Comparison of ENCODE assay signal across 15 cellular contexts in genomic region chr5:137206030-137206715, GRCh38.
DNase-seq lines count a peak whose midpoint lies in the region; ATAC-seq and TF ChIP-seq lines count a peak whose summit lies in the region.
"Had no signal": no experiment of that assay in that cellular context is flagged by ENCODE, and none has a peak within 500 bp of the region (broad histone marks: within the 10 kb centered on the region; RNA-seq: fewer than 3 reads in every experiment).

No MANE protein-coding gene starts in this region.

- H3K79me2 ChIP-seq in Karpas-422 (ENCODE audit: low read length): no peaks in the 10 kb centered on the region
- H3K79me2 ChIP-seq: parathyroid adenoma had no signal

- TF ChIP-seq CTCF in AG10803 (conservative IDR thresholded peaks at IDR 0.05; ENCODE audit: low read length): no peak

- H3K4me1 ChIP-seq in Karpas-422 (ENCODE audit: low read length): peaks cover 28% of the 10 kb centered on the region
- H3K4me1 ChIP-seq: parathyroid adenoma had no signal

- intact Hi-C loops in posterior cingulate gyrus (cut with DNase I): no loop called here

- no peak overlapping the region for H2AFZ ChIP-seq in Karpas-422 (ENCODE audit: low read length)
- H2AFZ ChIP-seq: parathyroid adenoma had no signal

- DNase-seq in AG10803 (ENCODE audit: low read depth) (peak; percentile 44), Karpas-422 (no peak), RPMI7951 (ENCODE audit: low read depth) (peak; percentile 82), islet precursor cell (peak; percentile 79), T1000 (lab: John Stamatoyannopoulos, UW) (no peak), posterior cingulate gyrus (no peak)
- no peak for DNase-seq in stimulated activated CD4-positive, alpha-beta T cell treated with anti-CD3 and anti-CD28 coated beads, Interleukin-1b, Interleukin-23, amount 100 ng/mL, for 48 hours
- DNase-seq: activated CD4-positive, alpha-beta T cell treated with anti-CD3 and anti-CD28 coated beads for 36 hours; activated T-cell treated with anti-CD3 and anti-CD28 coated beads, Interleukin-2, amount 50 U/mL, for 48 hours; aorta; stimulated activated CD4-positive, alpha-beta T cell treated with anti-CD3 and anti-CD28 coated beads, Interleukin-4, amount 100 ng/mL, for 1 hour; stimulated activated naive CD4-positive, alpha-beta T cell had no signal

- peak overlapping the region; percentile 20 for H3K4me2 ChIP-seq in Karpas-422 (ENCODE audit: low read depth, low read length, poor library complexity, severe bottlenecking)

- no peak for ATAC-seq in HG03378 (IDR thresholded peaks at IDR 0.05; ENCODE audit: unreplicated experiment)
- ATAC-seq: activated CD4-positive, alpha-beta T cell treated with anti-CD3 and anti-CD28 coated beads for 36 hours had no signal

- H3K27ac ChIP-seq in Karpas-422 (ENCODE audit: low read length): no peak overlapping the region
- H3K27ac ChIP-seq: HL-60, parathyroid adenoma had no signal

- no peaks in the 10 kb centered on the region for H3K27me3 ChIP-seq in Karpas-422 (ENCODE audit: low read length)

- H4K20me1 ChIP-seq in Karpas-422 (ENCODE audit: insufficient read depth, low read depth, low read length): peaks cover 9% of the 10 kb centered on the region; the same call in 1 of the 2 replicates

- H3K9ac ChIP-seq in Karpas-422 (ENCODE audit: low read length): no peak overlapping the region
- H3K9ac ChIP-seq: parathyroid adenoma had no signal

- no peaks in the 10 kb centered on the region for H3K9me2 ChIP-seq in Karpas-422 (replicated peaks; ENCODE audit: insufficient read depth, low read length)

- no peaks in the 10 kb centered on the region for H3K36me3 ChIP-seq in Karpas-422 (ENCODE audit: insufficient read depth, low read length)

- H3K4me3 ChIP-seq in AG10803 (ENCODE audit: low read length) (no peak overlapping the region), Karpas-422 (ENCODE audit: low read length) (no peak overlapping the region)

- no peaks in the 10 kb centered on the region for H3K9me3 ChIP-seq in Karpas-422 (ENCODE audit: low read length)

Comparison
In these comparisons a context has a peak if more than half of its experiments do, and no peak if none do; other contexts are left out.
1. DNase-seq: peak in AG10803 (single experiment), RPMI7951 (single experiment) and islet precursor cell (single experiment); none in Karpas-422 (single experiment), stimulated activated CD4-positive, alpha-beta T cell treated with anti-CD3 and anti-CD28 coated beads, Interleukin-1b, Interleukin-23, amount 100 ng/mL, for 48 hours (single experiment), T1000 (single experiment) and posterior cingulate gyrus (0 of 10).